12 cellular contexts compared by ENCODE assay signal in genomic region chr5:149641000-149641576, GRCh38. TPM values are rescaled to one million over a fixed set of nuclear protein-coding genes. Genes with fewer than 3 reads are reported as not detected.
A peak's percentile ranks its signal among the peaks of the same experiment; 100 is the strongest.
DNase-seq lines count a peak whose midpoint lies in the region; ATAC-seq and TF ChIP-seq lines count a peak whose summit lies in the region.
"Had no signal": no experiment of that assay in that cellular context is flagged by ENCODE, and none has a peak within 500 bp of the region (broad histone marks: within the 10 kb centered on the region; RNA-seq: fewer than 3 reads in every experiment).

No MANE protein-coding gene starts in this region.

- no peak overlapping the region for H2BK12ac ChIP-seq in trophoblast cell (ENCODE audit: low read length)

- CTCF ChIA-PET in activated B cell treated with CpG ODN at 0.5 μM for 24 hours (lab: Charles Lee), result interaction anchor here (1.6 to 10.1 kb wide), 3 partner anchors 26 to 212 kb away, joined by 5 to 162 read pairs (median 9); no protein-coding TSS in a partner anchor

- no peak overlapping the region for H3K27ac Mint-ChIP-seq in activated B cell treated with CpG ODN at 0.5 μM for 24 hours
- no peak overlapping the region for H3K27ac Mint-ChIP-seq in activated naive CD8-positive, alpha-beta T cell treated with anti-CD3 and anti-CD28 coated beads, Interleukin-2, amount 50 U/mL, for 24 hours
- H3K27ac Mint-ChIP-seq: dendritic cell treated with granulocyte-macrophage colony-stimulating factor and Interleukin-4, amounts not matched to agents 40 ng/mL and 50 ng/mL, for 4 days had no signal

- no peaks in the 10 kb centered on the region for H3K36me3 Mint-ChIP-seq in activated B cell treated with CpG ODN at 0.5 μM for 24 hours (ENCODE audit: low read depth)
- H3K36me3 Mint-ChIP-seq in activated naive CD8-positive, alpha-beta T cell treated with anti-CD3 and anti-CD28 coated beads, Interleukin-2, amount 50 U/mL, for 24 hours (ENCODE audit: low read depth), result no peaks in the 10 kb centered on the region
- H3K36me3 Mint-ChIP-seq: CD4-positive, CD25-positive, alpha-beta regulatory T cell had no signal

- no peak overlapping the region for H2BK5ac ChIP-seq in trophoblast cell (ENCODE audit: low read depth, low read length, poor library complexity)

- H3K9me3 Mint-ChIP-seq in activated B cell treated with CpG ODN at 0.5 μM for 24 hours, result no peaks in the 10 kb centered on the region
- no peaks in the 10 kb centered on the region for H3K9me3 Mint-ChIP-seq in activated naive CD8-positive, alpha-beta T cell treated with anti-CD3 and anti-CD28 coated beads, Interleukin-2, amount 50 U/mL, for 24 hours
- H3K9me3 Mint-ChIP-seq: CD4-positive, CD25-positive, alpha-beta regulatory T cell; dendritic cell treated with granulocyte-macrophage colony-stimulating factor and Interleukin-4, amounts not matched to agents 40 ng/mL and 50 ng/mL, for 4 days had no signal

- DNase-seq in activated B cell treated with CpG ODN at 0.5 μM for 24 hours, result no peak
- DNase-seq in heart right ventricle, result peak in 1 of 2 donors; percentile 76
- peak; percentile 80 to 87 for DNase-seq in trophoblast cell
- no peak for DNase-seq in effector CD8-positive, alpha-beta T cell (lab: John Stamatoyannopoulos, UW)
- no peak for DNase-seq in activated naive CD8-positive, alpha-beta T cell treated with anti-CD3 and anti-CD28 coated beads, Interleukin-2, amount 50 U/mL, for 24 hours
- no peak for DNase-seq in foreskin keratinocyte
- DNase-seq: CD4-positive, CD25-positive, alpha-beta regulatory T cell; NCI-H187 treated with DMSO at 0.1 percent for 48 hours had no signal

- H3K14ac ChIP-seq in trophoblast cell (ENCODE audit: low read length), result no peak overlapping the region

- H2BK120ac ChIP-seq in trophoblast cell (ENCODE audit: insufficient read depth, low read length, poor library complexity), result no peak overlapping the region

- ATAC-seq in GM18867 (IDR thresholded peaks at IDR 0.05; ENCODE audit: unreplicated experiment) (peak; percentile 73), activated B cell treated with CpG ODN at 0.5 μM for 24 hours (ENCODE audit: low read depth) (peak; percentile 25), heart right ventricle (peak in 7 of 8 donors; percentile 19 to 80 (median 57)), GM21717 (IDR thresholded peaks at IDR 0.05; ENCODE audit: unreplicated experiment) (no peak), foreskin keratinocyte (no peak)
- no peak for ATAC-seq in activated naive CD8-positive, alpha-beta T cell treated with anti-CD3 and anti-CD28 coated beads, Interleukin-2, amount 50 U/mL, for 24 hours

- no peak overlapping the region for H3K18ac ChIP-seq in trophoblast cell (ENCODE audit: low read length)

- H2AK5ac ChIP-seq in trophoblast cell (ENCODE audit: low read length), result no peak overlapping the region

- no peak overlapping the region for H3K9ac ChIP-seq in trophoblast cell (ENCODE audit: low read length)

- H3K4me3 ChIP-seq in heart right ventricle (peak overlapping the region in 5 of 10 donors; percentile 8 to 36 (median 26)), trophoblast cell (ENCODE audit: low read depth, low read length) (no peak overlapping the region)
- H3K4me3 ChIP-seq: HAP-1 had no signal

- H3K27ac ChIP-seq in heart right ventricle (peak overlapping the region in 9 of 10 donors; percentile 50 to 73 (median 71)), trophoblast cell (ENCODE audit: low read depth, low read length) (no peak overlapping the region), foreskin keratinocyte (no peak overlapping the region)

- TF ChIP-seq CTCF in activated B cell treated with CpG ODN at 0.5 μM for 24 hours (IDR thresholded peaks at IDR 0.05) (no peak), heart right ventricle (IDR thresholded peaks at IDR 0.05) (peak in 1 of 9 donors; percentile 9), foreskin keratinocyte (conservative IDR thresholded peaks at IDR 0.05) (no peak)

- no peak overlapping the region for H3K4me3 Mint-ChIP-seq in activated B cell treated with CpG ODN at 0.5 μM for 24 hours
- no peak overlapping the region for H3K4me3 Mint-ChIP-seq in activated naive CD8-positive, alpha-beta T cell treated with anti-CD3 and anti-CD28 coated beads, Interleukin-2, amount 50 U/mL, for 24 hours
- H3K4me3 Mint-ChIP-seq: CD4-positive, CD25-positive, alpha-beta regulatory T cell; dendritic cell treated with granulocyte-macrophage colony-stimulating factor and Interleukin-4, amounts not matched to agents 40 ng/mL and 50 ng/mL, for 4 days had no signal

- WGBS in heart right ventricle, 2 donors, result 52 to 70% methylated on average over 18 of the region's 18 CpGs
- no CpG with 5 or more reads among the region's 18 CpGs for WGBS in trophoblast cell (ENCODE audit: extremely low coverage, insufficient coverage, insufficient read length)

- H3K79me2 ChIP-seq in trophoblast cell (ENCODE audit: control insufficient read depth, insufficient read depth, low read length, poor library complexity), result no peaks in the 10 kb centered on the region

- no peak overlapping the region for H3K4me2 ChIP-seq in trophoblast cell (ENCODE audit: low read length)

- H3K27me3 Mint-ChIP-seq in activated B cell treated with CpG ODN at 0.5 μM for 24 hours, result no peaks in the 10 kb centered on the region
- no peaks in the 10 kb centered on the region for H3K27me3 Mint-ChIP-seq in activated naive CD8-positive, alpha-beta T cell treated with anti-CD3 and anti-CD28 coated beads, Interleukin-2, amount 50 U/mL, for 24 hours

- H2AFZ ChIP-seq in trophoblast cell (ENCODE audit: insufficient read depth, low read length, poor library complexity), result no peak overlapping the region

- H4K91ac ChIP-seq in trophoblast cell (ENCODE audit: low read depth, low read length), result no peak overlapping the region

- H3K36me3 ChIP-seq in heart right ventricle (no peaks in the 10 kb centered on the region), trophoblast cell (ENCODE audit: control insufficient read depth in 1 of 2, insufficient read depth in 2 of 2, low read length in 2 of 2) (no peaks in the 10 kb centered on the region)
- H3K36me3 ChIP-seq: HAP-1 had no signal

- no peak overlapping the region for H4K12ac ChIP-seq in trophoblast cell (ENCODE audit: low read depth, low read length)

- no peak overlapping the region for H4K8ac ChIP-seq in trophoblast cell (ENCODE audit: low read depth, low read length)

- intact Hi-C loops in activated B cell treated with CpG ODN at 0.5 μM for 24 hours (cut with micrococcal nuclease), result no loop called here
- intact Hi-C loops in heart right ventricle (cut with DNase I), result no loop called here

- H3K4me1 ChIP-seq in heart right ventricle (peaks cover 8 to 31% (median 20%) of the 10 kb centered on the region in 9 donors), trophoblast cell (ENCODE audit: control insufficient read depth in 1 of 2, insufficient read depth in 2 of 2, low read length in 2 of 2) (no peaks in the 10 kb centered on the region), foreskin keratinocyte (peaks cover 3% of the 10 kb centered on the region)
- H3K4me1 ChIP-seq: HAP-1 had no signal

- no peak overlapping the region for H3K4ac ChIP-seq in trophoblast cell (ENCODE audit: low read depth, low read length)

- H3K4me1 Mint-ChIP-seq in activated B cell treated with CpG ODN at 0.5 μM for 24 hours, result no peaks in the 10 kb centered on the region
- no peaks in the 10 kb centered on the region for H3K4me1 Mint-ChIP-seq in activated naive CD8-positive, alpha-beta T cell treated with anti-CD3 and anti-CD28 coated beads, Interleukin-2, amount 50 U/mL, for 24 hours
- H3K4me1 Mint-ChIP-seq: CD4-positive, CD25-positive, alpha-beta regulatory T cell had no signal

- H3K27me3 ChIP-seq in heart right ventricle (no peaks in the 10 kb centered on the region), trophoblast cell (ENCODE audit: insufficient read depth, low read length) (no peaks in the 10 kb centered on the region), foreskin keratinocyte (no peaks in the 10 kb centered on the region)

- H3K9me3 ChIP-seq in heart right ventricle (no peaks in the 10 kb centered on the region), trophoblast cell (ENCODE audit: insufficient read depth, low read depth, low read length) (no peaks in the 10 kb centered on the region)
- H3K9me3 ChIP-seq: HAP-1 had no signal

- H3K79me1 ChIP-seq in trophoblast cell (ENCODE audit: low read length), result no peaks in the 10 kb centered on the region

- no peak overlapping the region for H3K23ac ChIP-seq in trophoblast cell (ENCODE audit: low read length)

- POLR2A ChIA-PET in activated B cell treated with CpG ODN at 0.5 μM for 24 hours (lab: Charles Lee), result no interaction called here

RNA-seq across cellular contexts. Expression of gene ARHGEF37, which starts 59.8 kb away (rescaled TPM):
- total RNA-seq in activated B cell treated with CpG ODN at 0.5 μM for 24 hours (0.88 and 1.1 TPM in 2 replicates), heart right ventricle (10 to 100 TPM; 13.1 to 31.8 (median 18.3) TPM), foreskin keratinocyte (2.6 and 2.7 TPM in 2 replicates)
- polyA plus RNA-seq in heart right ventricle (10 to 100 TPM in 1 of 2 donors, 1 to 10 TPM in 1; 4.5 to 10.1 TPM), foreskin keratinocyte (0.96 and 1.2 TPM in 2 replicates)
- polyA plus RNA-seq in trophoblast cell (2013), result 0.89 and 0.93 TPM in 2 replicates

Comparison
In these comparisons a context has a peak if more than half of its experiments do, and no peak if none do; other contexts are left out.
1. ATAC-seq: peak in GM18867 (single experiment), activated B cell treated with CpG ODN at 0.5 μM for 24 hours (single experiment) and heart right ventricle (7 of 8); none in GM21717 (single experiment), activated naive CD8-positive, alpha-beta T cell treated with anti-CD3 and anti-CD28 coated beads, Interleukin-2, amount 50 U/mL, for 24 hours (single experiment) and foreskin keratinocyte (single experiment).
2. DNase-seq: peak in trophoblast cell (2 of 2); none in activated B cell treated with CpG ODN at 0.5 μM for 24 hours (single experiment), effector CD8-positive, alpha-beta T cell (single experiment), activated naive CD8-positive, alpha-beta T cell treated with anti-CD3 and anti-CD28 coated beads, Interleukin-2, amount 50 U/mL, for 24 hours (single experiment) and foreskin keratinocyte (0 of 2).
3. H3K27ac ChIP-seq: peak in heart right ventricle (9 of 10); none in trophoblast cell (single experiment) and foreskin keratinocyte (single experiment).